ENCODE assay signal across 16 cellular contexts in genomic region chr2:199461455-199462166, GRCh38. TPM values are rescaled to one million over a fixed set of nuclear protein-coding genes. Genes with fewer than 3 reads are reported as not detected.
DNase-seq lines count a peak whose midpoint lies in the region; ATAC-seq and TF ChIP-seq lines count a peak whose summit lies in the region.
"Had no signal": no experiment of that assay in that cellular context is flagged by ENCODE, and none has a peak within 500 bp of the region (broad histone marks: within the 10 kb centered on the region; RNA-seq: fewer than 3 reads in every experiment).

No MANE protein-coding gene starts in this region.

- H3K4me3 ChIP-seq in IMR-90 (ENCODE audit: insufficient read depth, low read depth, low read length) (no peak overlapping the region), mucosa of descending colon (peak overlapping the region; percentile 49)
- H3K4me3 ChIP-seq: BLaER1, prostate gland had no signal

- peaks cover 3% of the 10 kb centered on the region for H3K9me3 Mint-ChIP-seq in CD4-positive, alpha-beta T cell
- peaks cover 0 to 5% (median 3%) of the 10 kb centered on the region in 5 experiments for H3K9me3 Mint-ChIP-seq in brain

- peak overlapping the region; percentile 9; the same call in 1 of the 2 replicates for H4K5ac ChIP-seq in IMR-90 (ENCODE audit: low read depth, low read length)

- no peak overlapping the region for H3K14ac ChIP-seq in IMR-90 (replicated peaks; ENCODE audit: low read depth, low read length)

- peak overlapping the region; percentile 9 to 33; a peak in 1 of 4 replicates for H4K8ac ChIP-seq in IMR-90 (ENCODE audit: low read depth in 2 of 2, low read length in 2 of 2)

- CTCF ChIA-PET in CD4-positive, alpha-beta T cell (lab: Charles Lee) = no interaction called here
- CTCF ChIA-PET in IMR-90 (lab: Yijun Ruan, JAX) (interaction anchor here (0.6 kb wide), 1 partner anchor 768 kb away, joined by 3 read pairs; no protein-coding TSS in a partner anchor), HEK293T (lab: Yijun Ruan, JAX) (no interaction called here)

- no peak overlapping the region for H2BK15ac ChIP-seq in IMR-90 (ENCODE audit: low read depth, low read length)

- H3K9me3 ChIP-seq in CD4-positive, alpha-beta T cell (ENCODE audit: control insufficient read depth, low read length) = peaks cover 28% of the 10 kb centered on the region
- no peaks in the 10 kb centered on the region for H3K9me3 ChIP-seq in IMR-90 (ENCODE audit: control insufficient read depth, insufficient read depth, low read length)
- no peaks in the 10 kb centered on the region for H3K9me3 ChIP-seq in mucosa of descending colon
- H3K9me3 ChIP-seq: gastrocnemius medialis, prostate gland had no signal

- no peak overlapping the region; the same call in 1 of the 2 replicates for H2BK120ac ChIP-seq in IMR-90 (ENCODE audit: low read depth, low read length)

- TF ChIP-seq POLR2A in IMR-90 (IDR thresholded peaks at IDR 0.05; ENCODE audit: low read depth, low read length) = no peak

- no peak overlapping the region for H2BK5ac ChIP-seq in IMR-90 (ENCODE audit: low read depth, low read length, poor library complexity, severe bottlenecking)

- POLR2A ChIA-PET in CD4-positive, alpha-beta T cell (lab: Charles Lee) = no interaction called here
- POLR2A ChIA-PET in IMR-90 (lab: Charles Lee; ENCODE audit: unreplicated experiment) (interaction anchor here (0.6 kb wide), 1 partner anchor 817 kb away, joined by 12 read pairs; no protein-coding TSS in a partner anchor), HEK293T (lab: Yijun Ruan, JAX) (no interaction called here)

- no peak overlapping the region for H2AK5ac ChIP-seq in IMR-90 (ENCODE audit: low read depth, low read length)

- no CpG with 5 or more reads among the region's 26 CpGs for WGBS in IMR-90 (ENCODE audit: extremely low coverage in 2 of 2, insufficient read length in 1 of 2), 2 experiments

- TF ChIP-seq CTCF in CD4-positive, alpha-beta T cell (IDR thresholded peaks at IDR 0.05) = no peak
- no peak for TF ChIP-seq CTCF in IMR-90 (conservative IDR thresholded peaks at IDR 0.05; ENCODE audit: low read depth, low read length)
- no peak for TF ChIP-seq CTCF in brain (conservative IDR thresholded peaks at IDR 0.05)
- no peak for TF ChIP-seq CTCF in mucosa of descending colon (IDR thresholded peaks at IDR 0.05)

- H3K4ac ChIP-seq in IMR-90 (ENCODE audit: low read depth, low read length) = no peak overlapping the region

- peaks cover 80% of the 10 kb centered on the region for H3K27me3 ChIP-seq in CD4-positive, alpha-beta T cell (ENCODE audit: control insufficient read depth, insufficient read depth, low read length)
- peaks cover 27% of the 10 kb centered on the region for H3K27me3 ChIP-seq in IMR-90 (ENCODE audit: control insufficient read depth, insufficient read depth, low read length)

- dilution Hi-C loops in IMR-90 (cut with HindIII; ENCODE audit: low sequenced_read_pairs, unreplicated experiment) = no loop called here

- in situ Hi-C loops in IMR-90 (cut with MboI; ENCODE audit: low sequenced_read_pairs) = no loop called here

- peak overlapping the region; percentile 5 for H2AK9ac ChIP-seq in IMR-90 (replicated peaks; ENCODE audit: low read depth, low read length, poor library complexity)

- no peak for DNase-seq in CD4-positive, alpha-beta T cell
- DNase-seq in IMR-90 = no peak
- peak in 1 of 3 donors; percentile 49 for DNase-seq in mucosa of descending colon
- DNase-seq in GM19240 (ENCODE audit: insufficient read length, low spot score) = no peak
- no peak for DNase-seq in HEK293T (ENCODE audit: extremely low spot score)
- no peak for DNase-seq in posterior vena cava (ENCODE audit: low spot score)
- DNase-seq: activated CD4-positive, alpha-beta T cell treated with anti-CD3 and anti-CD28 coated beads, Interleukin-2, amount 50 U/mL, for 48 hours; gastrocnemius medialis; GF-D8; left ventricle myocardium superior; stimulated activated CD4-positive, alpha-beta T cell treated with anti-CD3 and anti-CD28 coated beads, Interleukin-4, amount 100 ng/mL, for 4 hours; stimulated activated naive CD8-positive, alpha-beta T cell treated with anti-CD3 and anti-CD28 coated beads, Interleukin-15, Interleukin-2, amounts not matched to agents 100 U/mL and 50 U/mL, for 24 hours had no signal

- no peak overlapping the region for H3K9ac ChIP-seq in IMR-90 (ENCODE audit: low read depth, low read length)
- H3K9ac ChIP-seq: BLaER1 had no signal

- no peak overlapping the region for H3K23ac ChIP-seq in IMR-90 (ENCODE audit: low read depth, low read length)

- no peaks in the 10 kb centered on the region for H4K20me1 ChIP-seq in IMR-90 (ENCODE audit: insufficient read depth, low read length)

- no peak overlapping the region for H3K18ac ChIP-seq in IMR-90 (ENCODE audit: low read depth, low read length)

- H3K36me3 ChIP-seq in IMR-90 (ENCODE audit: control insufficient read depth, insufficient read depth, low read length) (no peaks in the 10 kb centered on the region), mucosa of descending colon (ENCODE audit: low read depth) (no peaks in the 10 kb centered on the region)
- H3K36me3 ChIP-seq: BLaER1, gastrocnemius medialis, prostate gland had no signal

- H3K4me1 Mint-ChIP-seq in CD4-positive, alpha-beta T cell (ENCODE audit: low read depth) = peaks cover 32% of the 10 kb centered on the region
- H3K4me1 Mint-ChIP-seq in brain = peaks cover 29% of the 10 kb centered on the region

- H4K91ac ChIP-seq in IMR-90 (ENCODE audit: insufficient read depth, low read depth, low read length) = peak overlapping the region; percentile 52; the same call in 1 of the 2 replicates

- H3K27me3 Mint-ChIP-seq in CD4-positive, alpha-beta T cell = peaks cover 82% of the 10 kb centered on the region
- H3K27me3 Mint-ChIP-seq in brain = peaks cover 92% of the 10 kb centered on the region

- H3K56ac ChIP-seq in IMR-90 (ENCODE audit: extremely low read depth, insufficient read depth, low read length) = no peak overlapping the region

- ATAC-seq in CD4-positive, alpha-beta T cell (ENCODE audit: poor library complexity) = no peak
- no peak for ATAC-seq in IMR-90 (ENCODE audit: low read depth)
- no peak for ATAC-seq in mucosa of descending colon
- no peak for ATAC-seq in HG02798 (IDR thresholded peaks at IDR 0.05; ENCODE audit: poor library complexity, unreplicated experiment)
- ATAC-seq: gastrocnemius medialis; left ventricle myocardium superior; stimulated activated naive CD8-positive, alpha-beta T cell treated with anti-CD3 and anti-CD28 coated beads, Interleukin-15, Interleukin-2, amounts not matched to agents 100 U/mL and 50 U/mL, for 24 hours had no signal

- peak overlapping the region; percentile 46 for H2AFZ ChIP-seq in IMR-90 (replicated peaks; ENCODE audit: low read length, poor library complexity)

- no peak overlapping the region; the same call in 1 of the 2 replicates for H3K4me2 ChIP-seq in IMR-90 (ENCODE audit: low read depth, low read length)
- H3K4me2 ChIP-seq: BLaER1 had no signal

- no peaks in the 10 kb centered on the region for H3K9me1 ChIP-seq in IMR-90 (ENCODE audit: insufficient read depth, low read length)

- peaks cover under 1 to 9% of the 10 kb centered on the region in 2 experiments; a peak in 2 of 4 replicates for H3K79me1 ChIP-seq in IMR-90 (ENCODE audit: low read depth in 1 of 2, low read length in 2 of 2)

- intact Hi-C loops in CD4-positive, alpha-beta T cell (cut with DNase I, micrococcal nuclease) = loop anchor here in 1 of 2 experiments (10.0 kb wide), 2 partner anchors 1667 to 1757 kb away; partner anchors contain the start of gene MARS2
- intact Hi-C loops in IMR-90 (cut with micrococcal nuclease) = no loop called here
- intact Hi-C loops in mucosa of descending colon (cut with DNase I, micrococcal nuclease) = loop anchor here in 1 of 2 donors (10.0 kb wide), 1 partner anchor 1147 kb away; no protein-coding TSS in a partner anchor
- intact Hi-C loops in posterior vena cava (cut with DNase I) = no loop called here

- no peak overlapping the region for H2BK20ac ChIP-seq in IMR-90 (ENCODE audit: low read depth, low read length)

- BruUV-seq in IMR-90 (replicated peaks; lab: Mats Ljungman, UMichigan) = no TSS peak

- peak overlapping the region; percentile 34 for H3K4me3 Mint-ChIP-seq in CD4-positive, alpha-beta T cell
- peak overlapping the region; percentile 36 to 95 (median 78) for H3K4me3 Mint-ChIP-seq in brain

- TF ChIP-seq RAD21 in IMR-90 (IDR thresholded peaks at IDR 0.05; ENCODE audit: low read length) = no peak

- H3K27ac ChIP-seq in CD4-positive, alpha-beta T cell (ENCODE audit: low read depth, low read length) = no peak overlapping the region
- H3K27ac ChIP-seq in IMR-90 (ENCODE audit: insufficient read depth, low read length) = no peak overlapping the region
- H3K27ac ChIP-seq: BLaER1, prostate gland had no signal

- peaks cover 13% of the 10 kb centered on the region for H3K36me3 Mint-ChIP-seq in CD4-positive, alpha-beta T cell (ENCODE audit: low read depth)
- no peaks in the 10 kb centered on the region for H3K36me3 Mint-ChIP-seq in brain

- H3K27ac Mint-ChIP-seq in CD4-positive, alpha-beta T cell = no peak overlapping the region
- peak overlapping the region in 2 of 5 experiments; percentile 29 to 87 for H3K27ac Mint-ChIP-seq in brain

- H3K4me1 ChIP-seq in IMR-90 (ENCODE audit: control insufficient read depth, insufficient read depth, low read length) (no peaks in the 10 kb centered on the region), mucosa of descending colon (ENCODE audit: low read depth) (peaks cover 9% of the 10 kb centered on the region)
- H3K4me1 ChIP-seq: prostate gland had no signal

TF ChIP-seq in IMR-90, 13 proteins besides CTCF, POLR2A, EP300 and RAD21 (continues in another document):
- no peak for TF ChIP-seq MAFK (IDR thresholded peaks at IDR 0.05; ENCODE audit: low read depth, low read length)
- no peak for TF ChIP-seq RCOR1 (IDR thresholded peaks at IDR 0.05; ENCODE audit: insufficient replicate concordance, low read length)
- TF ChIP-seq RFX5 (IDR thresholded peaks at IDR 0.05; ENCODE audit: low read depth, low read length) = no peak
- TF ChIP-seq MAZ (IDR thresholded peaks at IDR 0.05; ENCODE audit: borderline replicate concordance, low read depth, low read length) = no peak
- no peak for TF ChIP-seq SMC3 (IDR thresholded peaks at IDR 0.05; ENCODE audit: low read depth, low read length)

TF ChIP-seq in HEK293T, 16 proteins besides CTCF, POLR2A, EP300 and RAD21 (continues in another document):
- TF ChIP-seq BHLHE40 (IDR thresholded peaks at IDR 0.05; ENCODE audit: borderline replicate concordance) = no peak
- no peak for TF ChIP-seq SUZ12 (IDR thresholded peaks at IDR 0.05)
- TF ChIP-seq ARNT (IDR thresholded peaks at IDR 0.05) = no peak
- TF ChIP-seq TARDBP (IDR thresholded peaks at IDR 0.05) = no peak
- TF ChIP-seq ELF4 (IDR thresholded peaks at IDR 0.05) = no peak

RNA-seq across cellular contexts. Expression of gene SATB2, which starts 3.9 kb away (rescaled TPM):
- total RNA-seq in CD4-positive, alpha-beta T cell = not detected
- total RNA-seq in IMR-90 (2012; rRNA removed) (8.4 and 9.2 TPM in 2 replicates), mucosa of descending colon (100 to 1,000 TPM; 125 to 328 (median 183) TPM), posterior vena cava (1 to 10 TPM; 5.3 to 9.0 TPM)
- polyA plus RNA-seq in IMR-90 (2012; rRNA removed) (6.2 and 7.4 TPM in 2 replicates), brain (ENCODE audit: insufficient read depth, low read depth, low replicate concordance) (7.2 TPM)
- polyA plus RNA-seq in IMR-90 (2012; cell fraction: cytosol; rRNA removed) = 3.4 and 3.9 TPM in 2 replicates
- polyA plus RNA-seq in IMR-90 (2012; cell fraction: nucleus; rRNA removed; ENCODE audit: low replicate concordance) = 20.7 and 32.9 TPM in 2 replicates

Comparison
In these comparisons a context has a peak if more than half of its experiments do, and no peak if none do; other contexts are left out.
1. RNA of gene SATB2, which starts 3.9 kb away (total RNA-seq): 125 to 328 TPM in mucosa of descending colon; 5.3 to 9.0 TPM in posterior vena cava, 8.4 to 9.2 TPM in IMR-90 and not detected in CD4-positive, alpha-beta T cell; every median in the first group is over 10 times any median in the second.